In genomic region chr3:9793161-9793781, GRCh38 we compare ENCODE assay signal across 8 cellular contexts. TPM values are rescaled to one million over a fixed set of nuclear protein-coding genes. Genes with fewer than 3 reads are reported as not detected.
DNase-seq lines count a peak whose midpoint lies in the region; ATAC-seq and TF ChIP-seq lines count a peak whose summit lies in the region.

No MANE protein-coding gene starts in this region.

- H3K9me3 ChIP-seq in CD4-positive, alpha-beta memory T cell (ENCODE audit: control insufficient read depth in 1 of 2, low read length in 2 of 2) = no peaks in the 10 kb centered on the region
- H3K9me3 ChIP-seq in effector memory CD4-positive, alpha-beta T cell (ENCODE audit: control insufficient read depth, low read length) = no peaks in the 10 kb centered on the region
- no peaks in the 10 kb centered on the region for H3K9me3 ChIP-seq in mucosa of descending colon

- intact Hi-C loops in CD4-positive, alpha-beta memory T cell (cut with micrococcal nuclease) = loop anchor here (2.0 kb wide), 1 partner anchor 528 kb away; the partner anchor contains the start of gene SEC13
- intact Hi-C loops in mucosa of descending colon (cut with DNase I, micrococcal nuclease) = no loop called here

- peak overlapping the region; percentile 99 for H3K27ac ChIP-seq in CD4-positive, alpha-beta memory T cell (ENCODE audit: low read depth, low read length)
- H3K27ac ChIP-seq in effector memory CD4-positive, alpha-beta T cell (ENCODE audit: insufficient read depth, low read length, poor library complexity, severe bottlenecking) = peak overlapping the region; percentile 97

- peak overlapping the region; percentile 96 to 99 (median 98) for H3K4me3 Mint-ChIP-seq in CD4-positive, alpha-beta memory T cell

- H3K4me3 ChIP-seq in CD4-positive, alpha-beta memory T cell (ENCODE audit: low read length in 2 of 2) = peak overlapping the region; percentile 91 to 100
- peak overlapping the region; percentile 98 for H3K4me3 ChIP-seq in effector memory CD4-positive, alpha-beta T cell (ENCODE audit: insufficient read depth, low read depth, low read length, poor library complexity, severe bottlenecking)
- peak overlapping the region; percentile 98 for H3K4me3 ChIP-seq in mucosa of descending colon

- peaks cover 20% of the 10 kb centered on the region for H3K36me3 ChIP-seq in CD4-positive, alpha-beta memory T cell (ENCODE audit: insufficient read depth, low read length)
- H3K36me3 ChIP-seq in effector memory CD4-positive, alpha-beta T cell (ENCODE audit: control insufficient read depth, insufficient read depth, low read length) = peaks cover 31% of the 10 kb centered on the region
- H3K36me3 ChIP-seq in mucosa of descending colon (ENCODE audit: low read depth) = peaks cover 9% of the 10 kb centered on the region

- CTCF ChIA-PET in CD4-positive, alpha-beta memory T cell (lab: Charles Lee; ENCODE audit: partially characterized antibody) = interaction anchor here (0.7 to 1.8 kb wide), 9 partner anchors 11 to 401 kb away, joined by 3 to 15 read pairs (median 3); partner anchors contain the start of genes BRPF1 and CRELD1

- peaks cover 39 to 64% of the 10 kb centered on the region in 2 donors for H3K36me3 Mint-ChIP-seq in CD4-positive, alpha-beta memory T cell

- ATAC-seq in HG02588 (IDR thresholded peaks at IDR 0.05; ENCODE audit: unreplicated experiment) = peak; percentile 4
- ATAC-seq in mucosa of descending colon = peak; percentile 60
- no peak for ATAC-seq in HG02798 (IDR thresholded peaks at IDR 0.05; ENCODE audit: poor library complexity, unreplicated experiment)

- peak in 1 of 5 donors; percentile 61 for DNase-seq in CD4-positive, alpha-beta memory T cell
- DNase-seq in SW480 (ENCODE audit: low spot score) = peak; percentile 24
- DNase-seq in effector memory CD4-positive, alpha-beta T cell = peak in 2 of 3 donors; percentile 11 to 30
- DNase-seq in mucosa of descending colon = peak in 1 of 3 donors; percentile 59
- no peak for DNase-seq in cortex of kidney (lab: John Stamatoyannopoulos, UW)
- DNase-seq in NCI-H345 (lab: John Stamatoyannopoulos, UW) = no peak

- no peaks in the 10 kb centered on the region for H3K27me3 ChIP-seq in CD4-positive, alpha-beta memory T cell (ENCODE audit: insufficient read depth, low read length)
- H3K27me3 ChIP-seq in effector memory CD4-positive, alpha-beta T cell (replicated peaks; ENCODE audit: control insufficient read depth, insufficient read depth, low read length, poor library complexity, severe bottlenecking) = no peaks in the 10 kb centered on the region

- no peaks in the 10 kb centered on the region for H3K9me3 Mint-ChIP-seq in CD4-positive, alpha-beta memory T cell

- H3K27ac Mint-ChIP-seq in CD4-positive, alpha-beta memory T cell = peak overlapping the region; percentile 97 to 99 (median 99)

- no peaks in the 10 kb centered on the region for H3K27me3 Mint-ChIP-seq in CD4-positive, alpha-beta memory T cell

- H3K4me1 Mint-ChIP-seq in CD4-positive, alpha-beta memory T cell = peaks cover 43 to 78% (median 55%) of the 10 kb centered on the region in 4 donors

- POLR2A ChIA-PET in CD4-positive, alpha-beta memory T cell (lab: Charles Lee; ENCODE audit: partially characterized antibody) = interaction anchor here (0.6 to 3.1 kb wide), 33 partner anchors 8 to 528 kb away, joined by 3 to 60 read pairs (median 6); partner anchors contain the start of genes BRPF1, CAMK1, CRELD1 and FANCD2

- peaks cover 59% of the 10 kb centered on the region for H3K4me1 ChIP-seq in CD4-positive, alpha-beta memory T cell (ENCODE audit: insufficient read depth, low read length)
- H3K4me1 ChIP-seq in effector memory CD4-positive, alpha-beta T cell (ENCODE audit: control insufficient read depth, insufficient read depth, low read length, poor library complexity, severe bottlenecking) = peaks cover 30% of the 10 kb centered on the region
- H3K4me1 ChIP-seq in mucosa of descending colon (ENCODE audit: low read depth) = peaks cover 9% of the 10 kb centered on the region

- no peak for TF ChIP-seq CTCF in mucosa of descending colon (IDR thresholded peaks at IDR 0.05)

RNA-seq across cellular contexts. Expression of gene ARPC4, which starts 0.4 kb away (rescaled TPM):
- total RNA-seq in CD4-positive, alpha-beta memory T cell = 100 to 1,000 TPM; 164 to 168 TPM
- 100 to 1,000 TPM; 235 to 287 TPM for polyA plus RNA-seq in CD4-positive, alpha-beta memory T cell
- total RNA-seq in mucosa of descending colon = 100 to 1,000 TPM; 154 to 219 (median 212) TPM

RNA-seq across cellular contexts. Expression of gene TADA3, which starts 1.0 kb away (rescaled TPM):
- total RNA-seq in CD4-positive, alpha-beta memory T cell = 10 to 100 TPM; 37.6 to 41.4 TPM
- polyA plus RNA-seq in CD4-positive, alpha-beta memory T cell = 10 to 100 TPM; 35.3 to 54.6 TPM
- total RNA-seq in mucosa of descending colon = 10 to 100 TPM; 63.0 to 66.1 (median 63.2) TPM

RNA-seq across cellular contexts. Expression of gene TTLL3, which starts 16.8 kb away (rescaled TPM):
- total RNA-seq in CD4-positive, alpha-beta memory T cell = 10 to 100 TPM; 81.4 to 91.7 TPM
- 1 to 10 TPM; 3.0 to 5.9 TPM for polyA plus RNA-seq in CD4-positive, alpha-beta memory T cell
- 10 to 100 TPM; 37.0 to 63.9 (median 47.7) TPM for total RNA-seq in mucosa of descending colon

RNA-seq across cellular contexts. Expression of gene CAMK1, which starts 23.5 kb away (rescaled TPM):
- 1 to 10 TPM; 2.1 to 2.6 TPM for total RNA-seq in CD4-positive, alpha-beta memory T cell
- 1 to 10 TPM; 3.5 to 5.8 TPM for polyA plus RNA-seq in CD4-positive, alpha-beta memory T cell
- total RNA-seq in mucosa of descending colon = 10 to 100 TPM in 2 of 3 donors, 1 to 10 TPM in 1; 5.7 to 35.8 (median 10.1) TPM

RNA-seq across cellular contexts. Expression of gene OGG1, which starts 43.5 kb away (rescaled TPM):
- 10 to 100 TPM; 40.4 to 46.9 TPM for total RNA-seq in CD4-positive, alpha-beta memory T cell
- 10 to 100 TPM; 29.2 to 31.5 TPM for polyA plus RNA-seq in CD4-positive, alpha-beta memory T cell
- 10 to 100 TPM; 23.3 to 33.0 (median 28.6) TPM for total RNA-seq in mucosa of descending colon

Comparison
In these comparisons a context has a peak if more than half of its experiments do, and no peak if none do; other contexts are left out.
1. DNase-seq: peak in SW480 (single experiment) and effector memory CD4-positive, alpha-beta T cell (2 of 3); none in cortex of kidney (single experiment) and NCI-H345 (single experiment).
2. Peak in every context shown above with its lines, with median percentiles within 50 percentile points of each other: H3K4me3 ChIP-seq.